In the genomic region with DNA sequence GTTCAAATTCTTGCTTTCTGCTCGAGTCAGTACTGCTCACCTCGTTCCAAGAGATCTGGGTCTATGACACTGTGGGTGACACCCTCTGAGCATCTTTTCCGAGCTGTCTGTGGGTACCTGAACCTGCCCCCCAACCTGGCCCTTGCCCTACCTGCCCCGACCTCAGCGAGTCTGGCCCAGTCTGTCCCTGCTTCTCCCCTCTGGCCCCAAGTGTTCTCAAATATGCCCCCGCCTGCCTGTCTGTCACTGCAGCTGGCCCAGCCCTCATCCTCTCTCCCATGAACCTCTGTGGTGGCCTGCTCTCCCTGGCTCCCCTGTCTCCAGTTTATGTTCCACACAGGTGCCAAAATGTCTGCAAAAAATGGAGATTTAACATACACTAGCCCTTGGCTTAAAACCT, we compare ENCODE assay signal across 12 cellular contexts. TPM values are rescaled to one million over a fixed set of nuclear protein-coding genes. Genes with fewer than 3 reads are reported as not detected.
"Had no signal": no experiment of that assay in that cellular context is flagged by ENCODE, and none has a peak within 500 bp of the region (broad histone marks: within the 10 kb centered on the region; RNA-seq: fewer than 3 reads in every experiment).

No MANE protein-coding gene starts in this region.

- H3K4me1 ChIP-seq: colonic mucosa, transverse colon had no signal

- H3K4me3 Mint-ChIP-seq: activated CD8-positive, alpha-beta T cell treated with anti-CD3 and anti-CD28 coated beads for 36 hours; neural crest cell had no signal

- H3K9me3 ChIP-seq: colonic mucosa, ovary, right atrium auricular region, transverse colon had no signal

- H3K4me2 ChIP-seq: smooth muscle cell had no signal

- ATAC-seq: activated CD8-positive, alpha-beta T cell treated with anti-CD3 and anti-CD28 coated beads for 36 hours had no signal

- DNase-seq: activated CD8-positive, alpha-beta memory T cell treated with anti-CD3 and anti-CD28 coated beads, Interleukin-2, amount 50 U/mL, for 4 hours; activated CD8-positive, alpha-beta T cell treated with anti-CD3 and anti-CD28 coated beads for 36 hours; activated naive CD4-positive, alpha-beta T cell; colonic mucosa; effector memory CD4-positive, alpha-beta T cell; hypothalamus; ovary; transverse colon had no signal

- H3K4me3 ChIP-seq: colonic mucosa, ovary, right atrium auricular region, smooth muscle cell, transverse colon had no signal

- H3K27ac ChIP-seq: colonic mucosa, epithelial cell of prostate, ovary had no signal

- H3K36me3 ChIP-seq: colonic mucosa, ovary had no signal

- H3K27me3 Mint-ChIP-seq: activated CD8-positive, alpha-beta T cell treated with anti-CD3 and anti-CD28 coated beads for 36 hours had no signal

- H3K27me3 ChIP-seq: colonic mucosa, ovary, right atrium auricular region, transverse colon had no signal

- H3K27ac Mint-ChIP-seq: activated CD8-positive, alpha-beta T cell treated with anti-CD3 and anti-CD28 coated beads for 36 hours had no signal

RNA-seq across cellular contexts. Expression of a gene that starts 32.5 kb away (rescaled TPM):
- total RNA-seq: activated CD8-positive, alpha-beta T cell treated with anti-CD3 and anti-CD28 coated beads for 36 hours; neural crest cell had no signal
